1 cellular context compared by ENCODE assay signal in the genomic region with DNA sequence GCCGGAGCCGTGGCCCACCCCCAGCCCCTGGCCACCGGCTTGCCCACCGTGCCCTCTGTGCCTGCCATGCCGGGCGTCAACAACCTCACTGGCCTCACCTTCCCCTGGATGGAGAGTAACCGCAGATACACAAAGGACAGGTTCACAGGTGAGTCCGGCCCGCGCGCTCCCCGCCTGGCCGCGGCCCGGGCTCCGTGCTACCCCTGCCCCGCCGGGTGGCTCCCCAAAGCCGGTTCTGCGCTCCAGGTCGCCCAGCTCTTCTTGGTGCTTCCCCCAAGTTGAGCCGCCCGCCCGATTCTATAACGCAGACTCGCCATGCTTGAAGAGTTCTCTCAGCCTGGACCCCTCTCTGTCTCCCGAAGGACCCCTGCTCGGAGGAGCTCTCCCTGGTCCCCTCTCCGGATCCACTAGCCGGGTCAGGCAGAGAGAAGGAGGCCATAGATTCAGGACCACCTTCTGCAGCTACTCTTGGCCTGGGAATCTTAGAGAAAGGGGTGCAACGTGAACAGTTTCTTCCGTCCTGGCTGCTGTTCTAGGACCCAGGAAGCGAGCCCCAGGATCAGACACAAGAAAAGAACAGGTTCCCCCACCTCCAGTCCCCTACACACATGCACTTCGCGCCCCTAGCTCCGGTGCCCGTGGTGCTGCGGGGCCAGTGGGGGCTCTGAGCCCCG.
A peak's percentile ranks its signal among the peaks of the same experiment; 100 is the strongest.
TF ChIP-seq lines count a peak whose summit lies in the region.

No MANE protein-coding gene starts in this region.

TF ChIP-seq in K562, 482 proteins besides CTCF, POLR2A, EP300 and RAD21 (continued from another document):
- TF ChIP-seq, protein P1, sequence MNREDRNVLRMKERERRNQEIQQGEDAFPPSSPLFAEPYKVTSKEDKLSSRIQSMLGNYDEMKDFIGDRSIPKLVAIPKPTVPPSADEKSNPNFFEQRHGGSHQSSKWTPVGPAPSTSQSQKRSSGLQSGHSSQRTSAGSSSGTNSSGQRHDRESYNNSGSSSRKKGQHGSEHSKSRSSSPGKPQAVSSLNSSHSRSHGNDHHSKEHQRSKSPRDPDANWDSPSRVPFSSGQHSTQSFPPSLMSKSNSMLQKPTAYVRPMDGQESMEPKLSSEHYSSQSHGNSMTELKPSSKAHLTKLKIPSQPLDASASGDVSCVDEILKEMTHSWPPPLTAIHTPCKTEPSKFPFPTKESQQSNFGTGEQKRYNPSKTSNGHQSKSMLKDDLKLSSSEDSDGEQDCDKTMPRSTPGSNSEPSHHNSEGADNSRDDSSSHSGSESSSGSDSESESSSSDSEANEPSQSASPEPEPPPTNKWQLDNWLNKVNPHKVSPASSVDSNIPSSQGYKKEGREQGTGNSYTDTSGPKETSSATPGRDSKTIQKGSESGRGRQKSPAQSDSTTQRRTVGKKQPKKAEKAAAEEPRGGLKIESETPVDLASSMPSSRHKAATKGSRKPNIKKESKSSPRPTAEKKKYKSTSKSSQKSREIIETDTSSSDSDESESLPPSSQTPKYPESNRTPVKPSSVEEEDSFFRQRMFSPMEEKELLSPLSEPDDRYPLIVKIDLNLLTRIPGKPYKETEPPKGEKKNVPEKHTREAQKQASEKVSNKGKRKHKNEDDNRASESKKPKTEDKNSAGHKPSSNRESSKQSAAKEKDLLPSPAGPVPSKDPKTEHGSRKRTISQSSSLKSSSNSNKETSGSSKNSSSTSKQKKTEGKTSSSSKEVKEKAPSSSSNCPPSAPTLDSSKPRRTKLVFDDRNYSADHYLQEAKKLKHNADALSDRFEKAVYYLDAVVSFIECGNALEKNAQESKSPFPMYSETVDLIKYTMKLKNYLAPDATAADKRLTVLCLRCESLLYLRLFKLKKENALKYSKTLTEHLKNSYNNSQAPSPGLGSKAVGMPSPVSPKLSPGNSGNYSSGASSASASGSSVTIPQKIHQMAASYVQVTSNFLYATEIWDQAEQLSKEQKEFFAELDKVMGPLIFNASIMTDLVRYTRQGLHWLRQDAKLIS (CRISPR knock-in tag; IDR thresholded peaks at IDR 0.05), result 0 out of 2 replicates have a peak, but pooled peaks have one; percentile 14
- TF ChIP-seq SRSF1 (IDR thresholded peaks at IDR 0.05; ENCODE audit: low read depth, low read length), result no peak
